In genomic region chr2:46747297-46747818, GRCh38 we compare ENCODE assay signal across 10 cellular contexts. TPM values are rescaled to one million over a fixed set of nuclear protein-coding genes. Genes with fewer than 3 reads are reported as not detected.
DNase-seq lines count a peak whose midpoint lies in the region; ATAC-seq and TF ChIP-seq lines count a peak whose summit lies in the region.
"Had no signal": no experiment of that assay in that cellular context is flagged by ENCODE, and none has a peak within 500 bp of the region (broad histone marks: within the 10 kb centered on the region; RNA-seq: fewer than 3 reads in every experiment).

No MANE protein-coding gene starts in this region.

- H3K36me3 Mint-ChIP-seq in chondrocyte (ENCODE audit: low read depth) = no peaks in the 10 kb centered on the region
- peaks cover 5% of the 10 kb centered on the region for H3K36me3 Mint-ChIP-seq in progenitor cell of endocrine pancreas (ENCODE audit: insufficient read depth)
- H3K36me3 Mint-ChIP-seq in activated T-cell treated with anti-CD3 and anti-CD28 coated beads, Interleukin-2, amount 50 U/mL, for 4 hours (ENCODE audit: insufficient read depth) = peaks cover 13% of the 10 kb centered on the region

- no peaks in the 10 kb centered on the region for H3K27me3 Mint-ChIP-seq in chondrocyte (ENCODE audit: low read depth)
- H3K27me3 Mint-ChIP-seq in progenitor cell of endocrine pancreas = no peaks in the 10 kb centered on the region
- no peaks in the 10 kb centered on the region for H3K27me3 Mint-ChIP-seq in activated T-cell treated with anti-CD3 and anti-CD28 coated beads, Interleukin-2, amount 50 U/mL, for 4 hours (ENCODE audit: low read depth)

- ATAC-seq in GM21723 (IDR thresholded peaks at IDR 0.05; ENCODE audit: unreplicated experiment) = peak; percentile 76
- ATAC-seq in activated T-cell treated with anti-CD3 and anti-CD28 coated beads, Interleukin-2, amount 50 U/mL, for 4 hours = no peak

- DNase-seq in NOMO-1 (lab: John Stamatoyannopoulos, UW; ENCODE audit: unreplicated experiment in 2 of 2) (peak; percentile 73 to 89), chondrocyte (ENCODE audit: low spot score) (no peak), progenitor cell of endocrine pancreas (ENCODE audit: low spot score, unreplicated experiment) (no peak), A172 (ENCODE audit: low spot score) (no peak), HPDE6-E6E7 (ENCODE audit: extremely low spot score) (no peak)
- no peak for DNase-seq in stimulated activated CD4-positive, alpha-beta T cell treated with anti-CD3 and anti-CD28 coated beads, Interleukin-2, amount 100 ng/mL, for 24 hours
- no peak for DNase-seq in activated T-cell treated with anti-CD3 and anti-CD28 coated beads, Interleukin-2, amount 50 U/mL, for 4 hours
- DNase-seq: amniotic stem cell, DMS53 had no signal

- H3K9me3 Mint-ChIP-seq in chondrocyte (ENCODE audit: low read depth) = no peaks in the 10 kb centered on the region
- H3K9me3 Mint-ChIP-seq in progenitor cell of endocrine pancreas (ENCODE audit: low read depth) = no peaks in the 10 kb centered on the region
- peaks cover 3% of the 10 kb centered on the region for H3K9me3 Mint-ChIP-seq in activated T-cell treated with anti-CD3 and anti-CD28 coated beads, Interleukin-2, amount 50 U/mL, for 4 hours

- H3K4me3 Mint-ChIP-seq in chondrocyte (ENCODE audit: unreplicated experiment) (no peak overlapping the region), progenitor cell of endocrine pancreas (ENCODE audit: low read depth) (no peak overlapping the region)
- H3K4me3 Mint-ChIP-seq in activated T-cell treated with anti-CD3 and anti-CD28 coated beads, Interleukin-2, amount 50 U/mL, for 4 hours = no peak overlapping the region

- peaks cover 55% of the 10 kb centered on the region for H3K4me1 Mint-ChIP-seq in chondrocyte (ENCODE audit: low read depth)
- peaks cover 11% of the 10 kb centered on the region for H3K4me1 Mint-ChIP-seq in progenitor cell of endocrine pancreas (ENCODE audit: low read depth)
- H3K4me1 Mint-ChIP-seq in activated T-cell treated with anti-CD3 and anti-CD28 coated beads, Interleukin-2, amount 50 U/mL, for 4 hours (ENCODE audit: low read depth) = peaks cover 29% of the 10 kb centered on the region

- H3K27ac Mint-ChIP-seq in chondrocyte (ENCODE audit: unreplicated experiment) (peak overlapping the region; percentile 9), progenitor cell of endocrine pancreas (peak overlapping the region; percentile 37)

- no peak for TF ChIP-seq CTCF in chondrocyte (IDR thresholded peaks at IDR 0.05)
- TF ChIP-seq CTCF in progenitor cell of endocrine pancreas (IDR thresholded peaks at IDR 0.05; ENCODE audit: unreplicated experiment) = no peak

RNA-seq across cellular contexts. Expression of gene SOCS5, which starts 48.3 kb away (rescaled TPM):
- 21.3 to 24.9 TPM (median 23.9 TPM) in 3 replicates for total RNA-seq in chondrocyte
- total RNA-seq in progenitor cell of endocrine pancreas = 16.6 and 17.3 TPM in 2 replicates
- total RNA-seq in A172 (2014; rRNA removed; shearing (Covaris generic)) = 35.5 and 36.6 TPM in 2 replicates
- 1 to 10 TPM; 5.7 to 6.5 (median 6.0) TPM for total RNA-seq in activated T-cell treated with anti-CD3 and anti-CD28 coated beads, Interleukin-2, amount 50 U/mL, for 4 hours

Comparison
In these comparisons a context has a peak if more than half of its experiments do, and no peak if none do; other contexts are left out.
1. DNase-seq: peak in NOMO-1 (2 of 2); none in chondrocyte (single experiment), progenitor cell of endocrine pancreas (single experiment), A172 (single experiment), stimulated activated CD4-positive, alpha-beta T cell treated with anti-CD3 and anti-CD28 coated beads, Interleukin-2, amount 100 ng/mL, for 24 hours (0 of 2), activated T-cell treated with anti-CD3 and anti-CD28 coated beads, Interleukin-2, amount 50 U/mL, for 4 hours (single experiment) and HPDE6-E6E7 (single experiment).